8 cellular contexts compared by ENCODE assay signal in genomic region chr19:37594982-37595382, GRCh38. TPM values are rescaled to one million over a fixed set of nuclear protein-coding genes. Genes with fewer than 3 reads are reported as not detected.
A peak's percentile ranks its signal among the peaks of the same experiment; 100 is the strongest.
DNase-seq lines count a peak whose midpoint lies in the region; TF ChIP-seq lines count a peak whose summit lies in the region.

No MANE protein-coding gene starts in this region.

- CTCF ChIA-PET in HEK293 (lab: Yijun Ruan, JAX), result interaction anchor here (0.7 to 0.8 kb wide), 2 partner anchors 125 to 1216 kb away, joined by 5 read pairs; partner anchors contain the start of genes ZFP14 and ZNF607

- H3K27ac ChIP-seq in HEK293 (ENCODE audit: extremely low read depth, low read depth, low read length), result peak overlapping the region; percentile 87; the same call in 1 of the 2 replicates
- peak overlapping the region; percentile 90 to 96 for H3K27ac ChIP-seq in testis

- intact Hi-C loops in testis (cut with DNase I; ENCODE audit: low total_unique reads), result no loop called here

- TF ChIP-seq CTCF in HEK293 (tag by site-specific recombination; IDR thresholded peaks at IDR 0.05) (peak; percentile 35; the same call in 1 of the 2 replicates), fibroblast of pulmonary artery (IDR thresholded peaks at IDR 0.05; ENCODE audit: low read length, missing control alignments) (no peak), testis (IDR thresholded peaks at IDR 0.05) (no peak)

- H3K36me3 ChIP-seq in HEK293 (ENCODE audit: control insufficient read depth in 2 of 2, insufficient read depth in 1 of 2, low read length in 2 of 2), result peaks cover 14 to 28% of the 10 kb centered on the region in 2 experiments
- H3K36me3 ChIP-seq in testis (ENCODE audit: low read depth, missing control alignments), result no peaks in the 10 kb centered on the region

- no peak for TF ChIP-seq POLR2A in testis (IDR thresholded peaks at IDR 0.05)

- 0 out of 2 replicates have a peak, but pooled peaks cover 5% of the 10 kb centered on the region for H3K4me1 ChIP-seq in HEK293 (ENCODE audit: control insufficient read depth, insufficient read depth, low read length)
- H3K4me1 ChIP-seq in testis, result peaks cover 6% of the 10 kb centered on the region

- peak; percentile 45 for DNase-seq in Daoy (ENCODE audit: low read depth)
- DNase-seq in NCI-H748 (lab: John Stamatoyannopoulos, UW; ENCODE audit: unreplicated experiment), result peak; percentile 79
- DNase-seq in activated T-helper 1 cell treated with anti-CD3 and anti-CD28 coated beads, Interleukin-2, amount 50 U/mL, for 16 hours (ENCODE audit: low read depth in 1 of 2, low spot score in 1 of 2), result peak; percentile 30 to 35
- DNase-seq in fibroblast of pulmonary artery (ENCODE audit: low read depth), result no peak
- DNase-seq in occipital lobe (lab: John Stamatoyannopoulos, UW), result peak; percentile 54
- peak; percentile 74 for DNase-seq in testis
- no peak for DNase-seq in foreskin melanocyte

- WGBS in testis, 2 donors, result 0 to 1% methylated on average over 20 of the region's 20 CpGs

- peak overlapping the region; percentile 71 for H3K4me3 ChIP-seq in HEK293 (ENCODE audit: low read depth, low read length)
- peak overlapping the region; percentile 84 for H3K4me3 ChIP-seq in fibroblast of pulmonary artery (replicated peaks; ENCODE audit: low read depth, low read length)
- H3K4me3 ChIP-seq in testis, result peak overlapping the region; percentile 66 to 91

- H3K9me3 ChIP-seq in HEK293 (ENCODE audit: control insufficient read depth, insufficient read depth, low read depth, low read length) (peaks cover 10% of the 10 kb centered on the region), testis (no peaks in the 10 kb centered on the region)

- POLR2A ChIA-PET in HEK293 (lab: Yijun Ruan, JAX), result interaction anchor here (0.5 to 2.4 kb wide), 31 partner anchors 11 to 1381 kb away, joined by 3 to 29 read pairs (median 6); partner anchors contain the start of genes FAM98C, PSMD8, SIPA1L3 and WDR87

- H3K27me3 ChIP-seq in testis, result no peaks in the 10 kb centered on the region

TF ChIP-seq in HEK293, 187 proteins besides CTCF, POLR2A, EP300 and RAD21 (continues in another document):
- no peak for TF ChIP-seq PRDM6 (tag by site-specific recombination; IDR thresholded peaks at IDR 0.05)
- TF ChIP-seq ZNF830 (tag by site-specific recombination; IDR thresholded peaks at IDR 0.05; ENCODE audit: low read depth), result no peak
- TF ChIP-seq ZNF596 (tag by site-specific recombination; IDR thresholded peaks at IDR 0.05), result no peak
- TF ChIP-seq, protein P1, sequence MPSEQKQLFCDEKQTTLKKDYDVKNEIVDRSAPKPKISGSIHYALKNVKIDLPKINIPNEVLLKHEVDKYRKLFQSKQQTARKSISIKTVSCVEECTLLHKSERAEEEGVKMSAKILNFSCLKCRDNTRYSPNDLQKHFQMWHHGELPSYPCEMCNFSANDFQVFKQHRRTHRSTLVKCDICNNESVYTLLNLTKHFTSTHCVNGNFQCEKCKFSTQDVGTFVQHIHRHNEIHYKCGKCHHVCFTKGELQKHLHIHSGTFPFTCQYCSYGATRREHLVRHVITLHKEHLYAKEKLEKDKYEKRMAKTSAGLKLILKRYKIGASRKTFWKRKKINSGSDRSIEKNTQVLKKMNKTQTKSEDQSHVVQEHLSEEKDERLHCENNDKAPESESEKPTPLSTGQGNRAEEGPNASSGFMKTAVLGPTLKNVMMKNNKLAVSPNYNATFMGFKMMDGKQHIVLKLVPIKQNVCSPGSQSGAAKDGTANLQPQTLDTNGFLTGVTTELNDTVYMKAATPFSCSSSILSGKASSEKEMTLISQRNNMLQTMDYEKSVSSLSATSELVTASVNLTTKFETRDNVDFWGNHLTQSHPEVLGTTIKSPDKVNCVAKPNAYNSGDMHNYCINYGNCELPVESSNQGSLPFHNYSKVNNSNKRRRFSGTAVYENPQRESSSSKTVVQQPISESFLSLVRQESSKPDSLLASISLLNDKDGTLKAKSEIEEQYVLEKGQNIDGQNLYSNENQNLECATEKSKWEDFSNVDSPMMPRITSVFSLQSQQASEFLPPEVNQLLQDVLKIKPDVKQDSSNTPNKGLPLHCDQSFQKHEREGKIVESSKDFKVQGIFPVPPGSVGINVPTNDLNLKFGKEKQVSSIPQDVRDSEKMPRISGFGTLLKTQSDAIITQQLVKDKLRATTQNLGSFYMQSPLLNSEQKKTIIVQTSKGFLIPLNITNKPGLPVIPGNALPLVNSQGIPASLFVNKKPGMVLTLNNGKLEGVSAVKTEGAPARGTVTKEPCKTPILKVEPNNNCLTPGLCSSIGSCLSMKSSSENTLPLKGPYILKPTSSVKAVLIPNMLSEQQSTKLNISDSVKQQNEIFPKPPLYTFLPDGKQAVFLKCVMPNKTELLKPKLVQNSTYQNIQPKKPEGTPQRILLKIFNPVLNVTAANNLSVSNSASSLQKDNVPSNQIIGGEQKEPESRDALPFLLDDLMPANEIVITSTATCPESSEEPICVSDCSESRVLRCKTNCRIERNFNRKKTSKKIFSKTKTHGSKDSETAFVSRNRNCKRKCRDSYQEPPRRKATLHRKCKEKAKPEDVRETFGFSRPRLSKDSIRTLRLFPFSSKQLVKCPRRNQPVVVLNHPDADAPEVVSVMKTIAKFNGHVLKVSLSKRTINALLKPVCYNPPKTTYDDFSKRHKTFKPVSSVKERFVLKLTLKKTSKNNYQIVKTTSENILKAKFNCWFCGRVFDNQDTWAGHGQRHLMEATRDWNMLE (tag by site-specific recombination; conservative IDR thresholded peaks at IDR 0.05; ENCODE audit: low read depth), result no peak
- no peak for TF ChIP-seq ZNF16 (tag by site-specific recombination; IDR thresholded peaks at IDR 0.05; ENCODE audit: low read depth)
- peak; percentile 71; the same call in 1 of the 2 replicates for TF ChIP-seq ZNF23 (tag by site-specific recombination; IDR thresholded peaks at IDR 0.05; ENCODE audit: borderline replicate concordance)
- no peak; the same call in 1 of the 2 replicates for TF ChIP-seq ZNF366 (tag by site-specific recombination; conservative IDR thresholded peaks at IDR 0.05)
- peak; percentile 94; the same call in 1 of the 2 replicates for TF ChIP-seq ZNF777 (tag by site-specific recombination; IDR thresholded peaks at IDR 0.05; ENCODE audit: borderline replicate concordance)
- TF ChIP-seq ZNF558 (tag by site-specific recombination; IDR thresholded peaks at IDR 0.05), result peak; percentile 34; the same call in 1 of the 2 replicates
- peak; percentile 84; the same call in 1 of the 2 replicates for TF ChIP-seq ZBTB1 (tag by site-specific recombination; IDR thresholded peaks at IDR 0.05)
- no peak for TF ChIP-seq ZNF184 (tag by site-specific recombination; IDR thresholded peaks at IDR 0.05)
- no peak for TF ChIP-seq ZNF510 (tag by site-specific recombination; IDR thresholded peaks at IDR 0.05; ENCODE audit: insufficient replicate concordance)
- TF ChIP-seq, protein P2, sequence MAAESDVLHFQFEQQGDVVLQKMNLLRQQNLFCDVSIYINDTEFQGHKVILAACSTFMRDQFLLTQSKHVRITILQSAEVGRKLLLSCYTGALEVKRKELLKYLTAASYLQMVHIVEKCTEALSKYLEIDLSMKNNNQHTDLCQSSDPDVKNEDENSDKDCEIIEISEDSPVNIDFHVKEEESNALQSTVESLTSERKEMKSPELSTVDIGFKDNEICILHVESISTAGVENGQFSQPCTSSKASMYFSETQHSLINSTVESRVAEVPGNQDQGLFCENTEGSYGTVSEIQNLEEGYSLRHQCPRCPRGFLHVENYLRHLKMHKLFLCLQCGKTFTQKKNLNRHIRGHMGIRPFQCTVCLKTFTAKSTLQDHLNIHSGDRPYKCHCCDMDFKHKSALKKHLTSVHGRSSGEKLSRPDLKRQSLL (tag by site-specific recombination; IDR thresholded peaks at IDR 0.05), result no peak; the same call in 1 of the 2 replicates
- peak; percentile 99 for TF ChIP-seq ZNF629 (tag by site-specific recombination; IDR thresholded peaks at IDR 0.05)
- TF ChIP-seq ZBTB48 (tag by site-specific recombination; IDR thresholded peaks at IDR 0.05), result peak; percentile 99
- peak; percentile 96 for TF ChIP-seq ZFHX2 (tag by site-specific recombination; conservative IDR thresholded peaks at IDR 0.05)
- TF ChIP-seq ZNF707 (tag by site-specific recombination; IDR thresholded peaks at IDR 0.05), result no peak
- no peak for TF ChIP-seq ZNF747 (tag by site-specific recombination; IDR thresholded peaks at IDR 0.05)
- no peak for TF ChIP-seq HOXD13 (CRISPR knock-in tag; IDR thresholded peaks at IDR 0.05; ENCODE audit: borderline replicate concordance)

RNA-seq across cellular contexts. Expression of gene ZNF540, which starts 0.3 kb away (rescaled TPM):
- not detected in 2 replicates for total RNA-seq in Daoy (2014; rRNA removed; shearing (Covaris generic))
- total RNA-seq in occipital lobe (22.0 TPM), testis (1 to 10 TPM; 3.2 to 5.0 TPM)
- polyA plus RNA-seq in testis (ENCODE audit: insufficient read depth, low read depth, low replicate concordance), result 6.6 TPM

RNA-seq across cellular contexts. Expression of gene ZNF571, which starts 0.4 kb away (rescaled TPM):
- 0.71 and 1.5 TPM in 2 replicates for total RNA-seq in Daoy (2014; rRNA removed; shearing (Covaris generic))
- 11.7 TPM for total RNA-seq in occipital lobe
- total RNA-seq in testis, result 10 to 100 TPM in 1 of 2 donors, 1 to 10 TPM in 1; 9.1 to 13.1 TPM
- 5.9 TPM for polyA plus RNA-seq in testis (ENCODE audit: insufficient read depth, low read depth, low replicate concordance)

Comparison
In these comparisons a context has a peak if more than half of its experiments do, and no peak if none do; other contexts are left out.
1. DNase-seq: peak in Daoy (single experiment), NCI-H748 (single experiment), activated T-helper 1 cell treated with anti-CD3 and anti-CD28 coated beads, Interleukin-2, amount 50 U/mL, for 16 hours (2 of 2), occipital lobe (single experiment) and testis (single experiment); none in fibroblast of pulmonary artery (single experiment) and foreskin melanocyte (single experiment).
2. Peak in every context shown above with its lines, with median percentiles within 50 percentile points of each other: H3K4me3 ChIP-seq.